12 cellular contexts compared by ENCODE assay signal in the genomic region with DNA sequence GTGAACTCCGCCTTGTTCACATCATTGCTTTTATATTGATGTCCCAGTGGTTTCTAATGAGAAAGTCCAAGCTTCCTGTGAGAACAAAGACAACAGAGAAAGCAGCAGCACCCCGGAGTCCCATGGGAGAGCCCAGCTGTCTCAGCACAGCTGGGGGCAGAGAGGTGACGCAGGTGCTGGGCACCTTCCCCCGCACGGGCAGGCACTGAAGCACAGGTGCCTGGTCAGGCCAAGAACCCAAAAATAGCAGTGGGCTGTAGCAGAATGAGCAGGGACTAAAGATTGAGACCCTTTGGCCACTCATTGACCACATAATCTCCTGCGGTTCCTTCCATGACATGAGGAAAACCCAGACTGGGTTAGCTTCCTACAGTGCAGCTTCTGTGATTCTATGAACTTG. TPM values are rescaled to one million over a fixed set of nuclear protein-coding genes. Genes with fewer than 3 reads are reported as not detected.
DNase-seq lines count a peak whose midpoint lies in the region; ATAC-seq, FAIRE-seq and TF ChIP-seq lines count a peak whose summit lies in the region.
"Had no signal": no experiment of that assay in that cellular context is flagged by ENCODE, and none has a peak within 500 bp of the region (broad histone marks: within the 10 kb centered on the region; RNA-seq: fewer than 3 reads in every experiment).

No MANE protein-coding gene starts in this region.

- H3K27me3 ChIP-seq in gastrocnemius medialis, result no peaks in the 10 kb centered on the region
- H3K27me3 ChIP-seq: suprapubic skin had no signal

- H3K36me3 ChIP-seq in gastrocnemius medialis, result peaks cover 0 to 17% of the 10 kb centered on the region in 2 donors

- DNase-seq in GM12891 (ENCODE audit: insufficient read length, low spot score), result no peak
- peak; percentile 43 for DNase-seq in NCI-H2196 treated with DMSO at 0.1 percent for 48 hours (lab: John Stamatoyannopoulos, UW; ENCODE audit: unreplicated experiment)
- no peak for DNase-seq in SW480 (ENCODE audit: low spot score)
- no peak for DNase-seq in AG20443 (ENCODE audit: low spot score)
- no peak for DNase-seq in islet precursor cell
- DNase-seq in gastrocnemius medialis, result no peak
- DNase-seq: stimulated activated CD4-positive, alpha-beta T cell treated with anti-CD3 and anti-CD28 coated beads, Interleukin-1b, Interleukin-23, amount 100 ng/mL, for 48 hours; WERI-Rb-1 had no signal

- TF ChIP-seq CTCF in gastrocnemius medialis (IDR thresholded peaks at IDR 0.05 in 4 of 5, conservative IDR thresholded peaks at IDR 0.05 in 1 of 5), result no peak

- no peaks in the 10 kb centered on the region for H3K4me1 ChIP-seq in gastrocnemius medialis
- H3K4me1 ChIP-seq: suprapubic skin had no signal

- no peak overlapping the region for H3K4me3 ChIP-seq in gastrocnemius medialis
- H3K4me3 ChIP-seq: suprapubic skin had no signal

- TF ChIP-seq POLR2A in GM12891 (IDR thresholded peaks at IDR 0.05; ENCODE audit: low read depth, low read length), result no peak
- TF ChIP-seq POLR2A in gastrocnemius medialis (IDR thresholded peaks at IDR 0.05), result no peak

- in situ Hi-C loops in gastrocnemius medialis (cut with MboI; ENCODE audit: low sequenced_read_pairs in 4 of 4), result no loop called here

- H3K9me3 ChIP-seq in gastrocnemius medialis, result peaks cover 0 to 10% (median 5%) of the 10 kb centered on the region in 3 donors
- H3K9me3 ChIP-seq: suprapubic skin had no signal

- ATAC-seq in GM21367 (IDR thresholded peaks at IDR 0.05; ENCODE audit: unreplicated experiment) (peak; percentile 95), HG03064 (IDR thresholded peaks at IDR 0.05; ENCODE audit: low read depth, unreplicated experiment) (peak; percentile 94), gastrocnemius medialis (no peak)
- ATAC-seq: natural killer cell treated with Interleukin-12 subunit alpha and Interleukin-12 subunit beta and Interleukin-15 and Interleukin-18, amount 100 ng/mL, for 72 hours had no signal

- peak; percentile 33 for FAIRE-seq in GM12891 (lab: Jason Lieb, UNC)

- H3K27ac ChIP-seq in gastrocnemius medialis, result no peak overlapping the region
- H3K27ac ChIP-seq: suprapubic skin, WERI-Rb-1 had no signal

- intact Hi-C loops in gastrocnemius medialis (cut with DNase I; ENCODE audit: low total_unique reads), result no loop called here

TF ChIP-seq in GM12891, 5 proteins besides CTCF, POLR2A, EP300 and RAD21:
- no peak for TF ChIP-seq POU2F2 (IDR thresholded peaks at IDR 0.05; ENCODE audit: low read depth, low read length)
- TF ChIP-seq PAX5 (IDR thresholded peaks at IDR 0.05; ENCODE audit: insufficient read depth, low read length, severe bottlenecking), result no peak
- no peak for TF ChIP-seq TAF1 (IDR thresholded peaks at IDR 0.05; ENCODE audit: low read depth, low read length)
- no peak for TF ChIP-seq POLR2AphosphoS5 (IDR thresholded peaks at IDR 0.05; ENCODE audit: low read depth, low read length)
- no peak for TF ChIP-seq SPI1 (IDR thresholded peaks at IDR 0.05; ENCODE audit: low read depth, low read length)

RNA-seq across cellular contexts. Expression of a gene that starts 18.8 kb away (rescaled TPM):
- 8.2 TPM for polyA plus RNA-seq in GM12891 (2012; ENCODE audit: low read depth, missing spikeins)
- 1 to 10 TPM in 3 of 4 donors, under 1 TPM in 1; 0.75 to 4.3 (median 3.3) TPM for total RNA-seq in gastrocnemius medialis

RNA-seq across cellular contexts. Expression of a gene that starts 19.2 kb away (rescaled TPM):
- polyA plus RNA-seq in GM12891 (2012; ENCODE audit: low read depth, missing spikeins), result 53.8 TPM
- 10 to 100 TPM; 29.4 to 45.9 (median 38.0) TPM for total RNA-seq in gastrocnemius medialis

Comparison
In these comparisons a context has a peak if more than half of its experiments do, and no peak if none do; other contexts are left out.
1. ATAC-seq: peak in GM21367 (single experiment) and HG03064 (single experiment); none in gastrocnemius medialis (0 of 2).